ENCODE assay signal across 17 cellular contexts in genomic region chr15:90599116-90599515, GRCh38.
DNase-seq lines count a peak whose midpoint lies in the region; ATAC-seq and TF ChIP-seq lines count a peak whose summit lies in the region.
"Had no signal": no experiment of that assay in that cellular context is flagged by ENCODE, and none has a peak within 500 bp of the region (broad histone marks: within the 10 kb centered on the region; RNA-seq: fewer than 3 reads in every experiment).

No MANE protein-coding gene starts in this region.

- H3K4me1 ChIP-seq in ascending aorta: peaks cover 16 to 48% of the 10 kb centered on the region in 2 donors
- peaks cover 0 to 47% (median 41%) of the 10 kb centered on the region in 4 donors for H3K4me1 ChIP-seq in sigmoid colon
- H3K4me1 ChIP-seq in colonic mucosa: peaks cover 24% of the 10 kb centered on the region

- peaks cover 67% of the 10 kb centered on the region for H3K4me1 Mint-ChIP-seq in activated CD4-positive, alpha-beta T cell treated with anti-CD3 and anti-CD28 coated beads for 36 hours

- peaks cover 32% of the 10 kb centered on the region for H3K36me3 Mint-ChIP-seq in activated CD4-positive, alpha-beta T cell treated with anti-CD3 and anti-CD28 coated beads for 36 hours (ENCODE audit: low read depth)

- H3K9me3 Mint-ChIP-seq in activated CD4-positive, alpha-beta T cell treated with anti-CD3 and anti-CD28 coated beads for 36 hours (ENCODE audit: low read depth): no peaks in the 10 kb centered on the region
- H3K9me3 Mint-ChIP-seq: IgD-negative memory B cell, nephron progenitor cell had no signal

- WGBS in sigmoid colon, 2 donors: 82 to 90% methylated on average over 4 of the region's 4 CpGs

- TF ChIP-seq POLR2A in sigmoid colon (IDR thresholded peaks at IDR 0.05): no peak

- POLR2A ChIA-PET in activated CD4-positive, alpha-beta T cell treated with anti-CD3 and anti-CD28 coated beads for 36 hours (lab: Charles Lee): no interaction called here

- no peak for TF ChIP-seq EP300 in sigmoid colon (IDR thresholded peaks at IDR 0.05)

- H3K27me3 Mint-ChIP-seq in activated CD4-positive, alpha-beta T cell treated with anti-CD3 and anti-CD28 coated beads for 36 hours: no peaks in the 10 kb centered on the region
- H3K27me3 Mint-ChIP-seq: IgD-negative memory B cell, progenitor cell of endocrine pancreas had no signal

- no peak for DNase-seq in activated CD4-positive, alpha-beta T cell treated with anti-CD3 and anti-CD28 coated beads for 36 hours
- DNase-seq in activated CD4-positive, alpha-beta T cell treated with anti-CD3 and anti-CD28 coated beads for 4 hours: no peak
- DNase-seq in NCI-H460 (ENCODE audit: extremely low read depth, low read depth) (peak; percentile 63), ascending aorta (ENCODE audit: low spot score in 2 of 2) (no peak), sigmoid colon (no peak), globus pallidus (ENCODE audit: low spot score) (no peak), colonic mucosa (no peak), DMS153 treated with DMSO at 0.1 percent for 48 hours (lab: John Stamatoyannopoulos, UW; ENCODE audit: unreplicated experiment) (no peak)
- DNase-seq: 8988T, aorta, NCI-H526, nephron progenitor cell, Peyer's patch had no signal

- H3K9me3 ChIP-seq in ascending aorta (no peaks in the 10 kb centered on the region), sigmoid colon (no peaks in the 10 kb centered on the region), colonic mucosa (no peaks in the 10 kb centered on the region)
- H3K9me3 ChIP-seq: Peyer's patch had no signal

- TF ChIP-seq CTCF in ascending aorta (IDR thresholded peaks at IDR 0.05): no peak
- no peak for TF ChIP-seq CTCF in sigmoid colon (IDR thresholded peaks at IDR 0.05)
- TF ChIP-seq CTCF in colonic mucosa (IDR thresholded peaks at IDR 0.05): no peak

- ATAC-seq in activated CD4-positive, alpha-beta T cell treated with anti-CD3 and anti-CD28 coated beads for 36 hours: no peak

- peaks cover 0 to 5% of the 10 kb centered on the region in 2 donors for H3K36me3 ChIP-seq in ascending aorta
- H3K36me3 ChIP-seq in sigmoid colon: peaks cover 0 to 19% (median 0%) of the 10 kb centered on the region in 4 donors
- H3K36me3 ChIP-seq in colonic mucosa: no peaks in the 10 kb centered on the region

- H3K4me3 ChIP-seq in ascending aorta (no peak overlapping the region), sigmoid colon (no peak overlapping the region), colonic mucosa (no peak overlapping the region)
- H3K4me3 ChIP-seq: Peyer's patch, smooth muscle cell had no signal

- CTCF ChIA-PET in activated CD4-positive, alpha-beta T cell treated with anti-CD3 and anti-CD28 coated beads for 36 hours (lab: Charles Lee): interaction anchor here (1.2 to 1.4 kb wide), 2 partner anchors 10 to 12 kb away, joined by 3 to 4 read pairs; no protein-coding TSS in a partner anchor

- H3K27me3 ChIP-seq in ascending aorta: no peaks in the 10 kb centered on the region
- no peaks in the 10 kb centered on the region for H3K27me3 ChIP-seq in sigmoid colon
- no peaks in the 10 kb centered on the region for H3K27me3 ChIP-seq in colonic mucosa
- H3K27me3 ChIP-seq: Peyer's patch had no signal

- H3K27ac ChIP-seq in ascending aorta: peak overlapping the region; percentile 76 to 79
- H3K27ac ChIP-seq in sigmoid colon: peak overlapping the region in 3 of 4 donors; percentile 61 to 69 (median 69)
- H3K27ac ChIP-seq in colonic mucosa: no peak overlapping the region
- H3K27ac ChIP-seq: C4-2B had no signal

- H3K4me3 Mint-ChIP-seq in activated CD4-positive, alpha-beta T cell treated with anti-CD3 and anti-CD28 coated beads for 36 hours: no peak overlapping the region

- H3K27ac Mint-ChIP-seq in activated CD4-positive, alpha-beta T cell treated with anti-CD3 and anti-CD28 coated beads for 36 hours: peak overlapping the region; percentile 79
- H3K27ac Mint-ChIP-seq: progenitor cell of endocrine pancreas had no signal

- intact Hi-C loops in activated CD4-positive, alpha-beta T cell treated with anti-CD3 and anti-CD28 coated beads for 36 hours (cut with DNase I, micrococcal nuclease): loop anchor here (5.0 to 10.0 kb wide), 2 partner anchors 57 to 1264 kb away; partner anchors contain the start of gene POLG (in 1 of the 2)
- intact Hi-C loops in ascending aorta (cut with DNase I) (no loop called here), sigmoid colon (cut with DNase I) (loop anchor here (5.0 kb wide), 1 partner anchor 37 kb away; no protein-coding TSS in a partner anchor), colonic mucosa (cut with DNase I) (no loop called here)

- no peak overlapping the region for H3K9ac ChIP-seq in colonic mucosa (ENCODE audit: low read depth in 2 of 2, low read length in 2 of 2)

Comparison
In these comparisons a context has a peak if more than half of its experiments do, and no peak if none do; other contexts are left out.
1. intact Hi-C loops: an anchor here in activated CD4-positive, alpha-beta T cell treated with anti-CD3 and anti-CD28 coated beads for 36 hours (5.0 to 10.0 kb wide) and sigmoid colon (5.0 kb wide); none called in ascending aorta and colonic mucosa.